ENCODE assay signal across 8 cellular contexts in genomic region chr17:78040561-78041400, GRCh38.
DNase-seq lines count a peak whose midpoint lies in the region; ATAC-seq and TF ChIP-seq lines count a peak whose summit lies in the region.

No MANE protein-coding gene starts in this region.

- POLR2A ChIA-PET in AG04449 (lab: Yijun Ruan, JAX) = interaction anchor here (1.4 kb wide), 2 partner anchors 18 to 82 kb away, joined by 4 to 5 read pairs; partner anchors contain the start of gene TNRC6C

- no peak overlapping the region for H3K27ac Mint-ChIP-seq in activated T-helper 2 cell treated with anti-CD3 and anti-CD28 coated beads, Interferon-gamma antibody, Interleukin-2, Interleukin-4, amounts not matched to agents 10 μg/mL and 5 μg/mL and 100 μg/mL, durations not matched to agents 14 hours and 24 hours and 36 hours

- DNase-seq in AG04449 (ENCODE audit: low read depth, low spot score) (no peak), H4 (ENCODE audit: low spot score) (peak; percentile 87), NOMO-1 (lab: John Stamatoyannopoulos, UW; ENCODE audit: unreplicated experiment in 2 of 2) (peak; percentile 72 to 74), fibroblast of pulmonary artery (ENCODE audit: low read depth) (peak; percentile 53), omental fat pad (ENCODE audit: low spot score) (no peak)
- no peak for DNase-seq in activated T-helper 2 cell treated with anti-CD3 and anti-CD28 coated beads, Interferon-gamma antibody, Interleukin-2, Interleukin-4, amounts not matched to agents 10 μg/mL and 5 μg/mL and 100 μg/mL, durations not matched to agents 14 hours and 24 hours and 36 hours (ENCODE audit: low spot score)

- peak overlapping the region; percentile 58 for H3K4me3 Mint-ChIP-seq in activated T-helper 2 cell treated with anti-CD3 and anti-CD28 coated beads, Interferon-gamma antibody, Interleukin-2, Interleukin-4, amounts not matched to agents 10 μg/mL and 5 μg/mL and 100 μg/mL, durations not matched to agents 14 hours and 24 hours and 36 hours (ENCODE audit: low read depth)

- peaks cover 23% of the 10 kb centered on the region for H3K36me3 Mint-ChIP-seq in activated T-helper 2 cell treated with anti-CD3 and anti-CD28 coated beads, Interferon-gamma antibody, Interleukin-2, Interleukin-4, amounts not matched to agents 10 μg/mL and 5 μg/mL and 100 μg/mL, durations not matched to agents 14 hours and 24 hours and 36 hours (ENCODE audit: low read depth)

- H3K27me3 Mint-ChIP-seq in activated T-helper 2 cell treated with anti-CD3 and anti-CD28 coated beads, Interferon-gamma antibody, Interleukin-2, Interleukin-4, amounts not matched to agents 10 μg/mL and 5 μg/mL and 100 μg/mL, durations not matched to agents 14 hours and 24 hours and 36 hours (ENCODE audit: low read depth) = no peaks in the 10 kb centered on the region

- ATAC-seq in omental fat pad (ENCODE audit: low FRiP score) (peak; percentile 62), HG03460 (IDR thresholded peaks at IDR 0.05; ENCODE audit: unreplicated experiment) (no peak), GM18858 (IDR thresholded peaks at IDR 0.05; ENCODE audit: unreplicated experiment) (no peak)

- CTCF ChIA-PET in AG04449 (lab: Yijun Ruan, JAX) = interaction anchor here (0.8 to 3.9 kb wide), 12 partner anchors 9 to 210 kb away, joined by 3 to 44 read pairs (median 4); partner anchors contain the start of gene TK1

- H3K9me3 Mint-ChIP-seq in activated T-helper 2 cell treated with anti-CD3 and anti-CD28 coated beads, Interferon-gamma antibody, Interleukin-2, Interleukin-4, amounts not matched to agents 10 μg/mL and 5 μg/mL and 100 μg/mL, durations not matched to agents 14 hours and 24 hours and 36 hours = no peaks in the 10 kb centered on the region

- intact Hi-C loops in activated T-helper 2 cell treated with anti-CD3 and anti-CD28 coated beads, Interferon-gamma antibody, Interleukin-2, Interleukin-4, amounts not matched to agents 10 μg/mL and 5 μg/mL and 100 μg/mL, durations not matched to agents 14 hours and 24 hours and 36 hours (cut with micrococcal nuclease) = no loop called here

- H3K4me3 ChIP-seq in AG04449 (ENCODE audit: low read depth, low read length) (peak overlapping the region; percentile 65), fibroblast of pulmonary artery (replicated peaks; ENCODE audit: low read depth, low read length) (peak overlapping the region; percentile 54)

- no peak for TF ChIP-seq CTCF in AG04449 (IDR thresholded peaks at IDR 0.05; ENCODE audit: insufficient read depth, low read length, missing control alignments)
- TF ChIP-seq CTCF in fibroblast of pulmonary artery (IDR thresholded peaks at IDR 0.05; ENCODE audit: low read length, missing control alignments) = no peak
- no peak for TF ChIP-seq CTCF in omental fat pad (IDR thresholded peaks at IDR 0.05)

- H3K4me1 Mint-ChIP-seq in activated T-helper 2 cell treated with anti-CD3 and anti-CD28 coated beads, Interferon-gamma antibody, Interleukin-2, Interleukin-4, amounts not matched to agents 10 μg/mL and 5 μg/mL and 100 μg/mL, durations not matched to agents 14 hours and 24 hours and 36 hours (ENCODE audit: low read depth) = peaks cover 4% of the 10 kb centered on the region

Comparison
In these comparisons a context has a peak if more than half of its experiments do, and no peak if none do; other contexts are left out.
1. DNase-seq: peak in H4 (single experiment), NOMO-1 (2 of 2) and fibroblast of pulmonary artery (single experiment); none in AG04449 (single experiment), activated T-helper 2 cell treated with anti-CD3 and anti-CD28 coated beads, Interferon-gamma antibody, Interleukin-2, Interleukin-4, amounts not matched to agents 10 μg/mL and 5 μg/mL and 100 μg/mL, durations not matched to agents 14 hours and 24 hours and 36 hours (single experiment) and omental fat pad (single experiment).